Comparison of ENCODE assay signal across 19 cellular contexts in the genomic region with DNA sequence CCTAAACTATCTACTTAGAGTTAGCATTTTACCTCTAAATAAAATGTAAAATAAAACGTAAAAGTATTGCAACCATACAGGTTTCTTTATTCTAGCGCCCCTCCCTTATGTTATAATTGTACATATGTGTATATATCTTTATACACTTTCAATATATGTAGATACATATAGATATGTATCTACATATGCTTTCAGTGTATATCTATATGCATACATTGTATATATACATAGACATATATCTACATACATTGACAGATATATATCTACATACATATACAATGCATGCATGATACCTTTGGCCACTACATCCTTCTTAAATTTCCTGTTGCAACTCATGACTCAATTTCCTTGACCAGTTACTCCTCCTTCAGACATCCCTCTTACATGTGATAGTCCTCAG.
"Had no signal": no experiment of that assay in that cellular context is flagged by ENCODE, and none has a peak within 500 bp of the region (broad histone marks: within the 10 kb centered on the region; RNA-seq: fewer than 3 reads in every experiment).

No MANE protein-coding gene starts in this region.

- DNase-seq: activated CD4-positive, alpha-beta T cell treated with anti-CD3 and anti-CD28 coated beads, Interleukin-2, amount 50 U/mL, for 4 hours; activated CD4-positive, CD25-positive, alpha-beta regulatory T cell treated with anti-CD3 and anti-CD28 coated beads, Interleukin-2, amount 50 U/mL, for 72 hours; activated gamma-delta T cell treated with Interleukin-2 at 50 U/mL for 16 hours; activated naive CD8-positive, alpha-beta T cell treated with anti-CD3 and anti-CD28 coated beads, Interleukin-2, amount 10 ng/mL, durations not matched to agents 7 days and 5 days; central memory CD4-positive, alpha-beta T cell; colonic mucosa; gastrocnemius medialis; head of caudate nucleus; kidney; left lung; midbrain; psoas muscle; right cardiac atrium; stimulated activated naive CD8-positive, alpha-beta T cell treated with anti-CD3 and anti-CD28 coated beads, Interleukin-15, amount 100 ng/mL, for 72 hours; trophoblast cell had no signal

- H3K4me3 ChIP-seq: colonic mucosa, gastrocnemius medialis, left lung, psoas muscle, skin epidermis, vagina had no signal

- H3K27ac ChIP-seq: colonic mucosa, gastrocnemius medialis, left lung, psoas muscle, skin epidermis, vagina had no signal

- H3K27me3 Mint-ChIP-seq: activated naive CD8-positive, alpha-beta T cell treated with anti-CD3 and anti-CD28 coated beads, Interleukin-2, amount 10 ng/mL, durations not matched to agents 7 days and 5 days; brain; stimulated activated naive CD8-positive, alpha-beta T cell treated with anti-CD3 and anti-CD28 coated beads, Interleukin-15, amount 100 ng/mL, for 72 hours had no signal

- H3K9me3 Mint-ChIP-seq: activated naive CD8-positive, alpha-beta T cell treated with anti-CD3 and anti-CD28 coated beads, Interleukin-2, amount 10 ng/mL, durations not matched to agents 7 days and 5 days; activated T-helper 1 cell treated with anti-CD3 and anti-CD28 coated beads, Interleukin-12 subunit alpha, Interleukin-12 subunit beta, Interleukin-2, Interleukin-4 antibody, amounts not matched to agents 30 ng/mL and 10 ng/mL and 1 ng/mL, durations not matched to agents 14 hours and 24 hours and 36 hours; stimulated activated naive CD8-positive, alpha-beta T cell treated with anti-CD3 and anti-CD28 coated beads, Interleukin-15, amount 100 ng/mL, for 72 hours had no signal

- H3K27ac Mint-ChIP-seq: activated naive CD8-positive, alpha-beta T cell treated with anti-CD3 and anti-CD28 coated beads, Interleukin-2, amount 10 ng/mL, durations not matched to agents 7 days and 5 days; activated T-helper 1 cell treated with anti-CD3 and anti-CD28 coated beads, Interleukin-12 subunit alpha, Interleukin-12 subunit beta, Interleukin-2, Interleukin-4 antibody, amounts not matched to agents 30 ng/mL and 10 ng/mL and 1 ng/mL, durations not matched to agents 14 hours and 24 hours and 36 hours; brain; stimulated activated naive CD8-positive, alpha-beta T cell treated with anti-CD3 and anti-CD28 coated beads, Interleukin-15, amount 100 ng/mL, for 72 hours had no signal

- H3K4me3 Mint-ChIP-seq: activated naive CD8-positive, alpha-beta T cell treated with anti-CD3 and anti-CD28 coated beads, Interleukin-2, amount 10 ng/mL, durations not matched to agents 7 days and 5 days; activated T-helper 1 cell treated with anti-CD3 and anti-CD28 coated beads, Interleukin-12 subunit alpha, Interleukin-12 subunit beta, Interleukin-2, Interleukin-4 antibody, amounts not matched to agents 30 ng/mL and 10 ng/mL and 1 ng/mL, durations not matched to agents 14 hours and 24 hours and 36 hours; brain; stimulated activated naive CD8-positive, alpha-beta T cell treated with anti-CD3 and anti-CD28 coated beads, Interleukin-15, amount 100 ng/mL, for 72 hours had no signal

- H3K36me3 ChIP-seq: colonic mucosa, gastrocnemius medialis, left lung, vagina had no signal

- ATAC-seq: gastrocnemius medialis; left lung; psoas muscle; right cardiac atrium; stimulated activated naive CD8-positive, alpha-beta T cell treated with anti-CD3 and anti-CD28 coated beads, Interleukin-15, amount 100 ng/mL, for 72 hours had no signal

- H3K9me3 ChIP-seq: colonic mucosa, gastrocnemius medialis, left lung, psoas muscle, vagina had no signal
